28 cellular contexts compared by ENCODE assay signal in the genomic region with DNA sequence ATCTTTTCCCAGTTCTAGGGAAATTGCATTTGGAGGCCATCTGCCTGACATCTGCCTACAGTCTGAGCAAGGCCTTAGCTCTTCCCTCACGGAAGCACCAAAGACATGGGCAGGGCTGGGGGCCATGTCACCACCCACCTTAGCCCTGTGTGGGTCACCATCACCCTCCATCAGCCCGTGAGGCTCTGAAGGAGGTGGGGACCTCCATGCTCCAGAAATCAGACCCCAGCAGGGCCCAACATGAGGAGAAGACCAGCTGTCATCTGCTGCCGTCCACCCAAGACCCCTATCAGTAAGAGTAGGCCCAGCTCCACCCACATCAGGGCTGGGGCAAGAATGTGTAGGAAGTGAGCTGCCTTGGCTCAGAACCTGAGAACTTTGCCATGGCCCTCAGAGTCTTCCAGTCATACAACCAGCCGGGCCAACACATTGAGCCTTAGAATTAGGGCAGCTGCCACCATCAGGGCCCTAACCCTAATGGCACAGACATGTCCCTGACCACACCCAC. TPM values are rescaled to one million over a fixed set of nuclear protein-coding genes. Genes with fewer than 3 reads are reported as not detected.
"Had no signal": no experiment of that assay in that cellular context is flagged by ENCODE, and none has a peak within 500 bp of the region (broad histone marks: within the 10 kb centered on the region; RNA-seq: fewer than 3 reads in every experiment).

No MANE protein-coding gene starts in this region.

- H3K9me3 Mint-ChIP-seq: activated naive CD8-positive, alpha-beta T cell treated with anti-CD3 and anti-CD28 coated beads for 36 hours; activated T-cell treated with anti-CD3 and anti-CD28 coated beads, Interleukin-2, amount 50 U/mL, for 24 hours; activated T-helper 2 cell treated with anti-CD3 and anti-CD28 coated beads, Interferon-gamma antibody, Interleukin-2, Interleukin-4, amounts not matched to agents 10 μg/mL and 5 μg/mL and 100 μg/mL, durations not matched to agents 14 hours and 24 hours and 36 hours; dendritic cell treated with granulocyte-macrophage colony-stimulating factor and Interleukin-4, amounts not matched to agents 40 ng/mL and 50 ng/mL, for 4 days; nephron progenitor cell; stimulated activated naive CD8-positive, alpha-beta T cell treated with anti-CD3 and anti-CD28 coated beads, Interleukin-15, Interleukin-2, amounts not matched to agents 100 ng/mL and 50 ng/mL, for 24 hours had no signal

- DNase-seq: activated CD4-positive, alpha-beta T cell treated with anti-CD3 and anti-CD28 coated beads for 1 hour; activated CD4-positive, alpha-beta T cell treated with anti-CD3 and anti-CD28 coated beads, Interleukin-2, amount 50 U/mL, for 4 hours; activated CD8-positive, alpha-beta memory T cell treated with anti-CD3 and anti-CD28 coated beads for 24 hours; activated CD8-positive, alpha-beta memory T cell treated with anti-CD3 and anti-CD28 coated beads, Interleukin-2, amount 50 U/mL, for 4 hours; activated naive CD4-positive, alpha-beta T cell treated with Interleukin-2 at 50 U/mL for 16 hours; activated naive CD8-positive, alpha-beta T cell treated with anti-CD3 and anti-CD28 coated beads for 36 hours; activated T-cell treated with anti-CD3 and anti-CD28 coated beads, Interleukin-2, amount 50 U/mL, for 24 hours; effector CD4-positive, alpha-beta T cell; foreskin fibroblast; mesenchymal stem cell; nephron progenitor cell; nucleus accumbens; stimulated activated CD4-positive, alpha-beta T cell treated with anti-CD3 and anti-CD28 coated beads, Interleukin-12 subunit alpha, Interleukin-12 subunit beta, amount 100 ng/mL, for 4 hours; T-helper 1 cell; uterus; WERI-Rb-1 had no signal

- H2AFZ ChIP-seq: hepatocyte had no signal

- FAIRE-seq: endometrium, TTC549 had no signal

- H3K79me2 ChIP-seq: hepatocyte had no signal

- H3K36me3 ChIP-seq: tibial nerve, uterus, WERI-Rb-1 had no signal

- H3K4me3 Mint-ChIP-seq: activated naive CD8-positive, alpha-beta T cell treated with anti-CD3 and anti-CD28 coated beads for 36 hours; activated T-cell treated with anti-CD3 and anti-CD28 coated beads, Interleukin-2, amount 50 U/mL, for 24 hours; dendritic cell treated with granulocyte-macrophage colony-stimulating factor and Interleukin-4, amounts not matched to agents 40 ng/mL and 50 ng/mL, for 4 days; nephron progenitor cell; stimulated activated naive CD8-positive, alpha-beta T cell treated with anti-CD3 and anti-CD28 coated beads, Interleukin-15, Interleukin-2, amounts not matched to agents 100 ng/mL and 50 ng/mL, for 24 hours had no signal

- H3K27ac Mint-ChIP-seq: activated naive CD8-positive, alpha-beta T cell treated with anti-CD3 and anti-CD28 coated beads for 36 hours; activated T-cell treated with anti-CD3 and anti-CD28 coated beads, Interleukin-2, amount 50 U/mL, for 24 hours; activated T-helper 2 cell treated with anti-CD3 and anti-CD28 coated beads, Interferon-gamma antibody, Interleukin-2, Interleukin-4, amounts not matched to agents 10 μg/mL and 5 μg/mL and 100 μg/mL, durations not matched to agents 14 hours and 24 hours and 36 hours; dendritic cell treated with granulocyte-macrophage colony-stimulating factor and Interleukin-4, amounts not matched to agents 40 ng/mL and 50 ng/mL, for 4 days; stimulated activated naive CD8-positive, alpha-beta T cell treated with anti-CD3 and anti-CD28 coated beads, Interleukin-15, Interleukin-2, amounts not matched to agents 100 ng/mL and 50 ng/mL, for 24 hours had no signal

- H3K4me2 ChIP-seq: hepatocyte had no signal

- H3K27ac ChIP-seq: hepatocyte, tibial nerve, uterus, WERI-Rb-1 had no signal

- H3K36me3 Mint-ChIP-seq: activated naive CD8-positive, alpha-beta T cell treated with anti-CD3 and anti-CD28 coated beads for 36 hours had no signal

- H3K4me3 ChIP-seq: hepatocyte, mucosa of descending colon, tibial nerve, uterus had no signal

- H3K9me3 ChIP-seq: mucosa of descending colon, tibial nerve, uterus had no signal

RNA-seq across cellular contexts. Expression of a gene that starts 1.9 kb away (rescaled TPM):
- total RNA-seq: activated T-helper 2 cell treated with anti-CD3 and anti-CD28 coated beads, Interferon-gamma antibody, Interleukin-2, Interleukin-4, amounts not matched to agents 10 μg/mL and 5 μg/mL and 100 μg/mL, durations not matched to agents 14 hours and 24 hours and 36 hours; epithelial cell of proximal tubule; glomerular endothelial cell had no signal

RNA-seq across cellular contexts. Expression of a gene that starts 14.6 kb away (rescaled TPM):
- total RNA-seq: activated naive CD8-positive, alpha-beta T cell treated with anti-CD3 and anti-CD28 coated beads for 36 hours; activated T-helper 2 cell treated with anti-CD3 and anti-CD28 coated beads, Interferon-gamma antibody, Interleukin-2, Interleukin-4, amounts not matched to agents 10 μg/mL and 5 μg/mL and 100 μg/mL, durations not matched to agents 14 hours and 24 hours and 36 hours; epithelial cell of proximal tubule; fibroblast of lung; glomerular endothelial cell; renal cortical epithelial cell had no signal
- polyA plus RNA-seq: fibroblast of lung had no signal
